In the genomic region with DNA sequence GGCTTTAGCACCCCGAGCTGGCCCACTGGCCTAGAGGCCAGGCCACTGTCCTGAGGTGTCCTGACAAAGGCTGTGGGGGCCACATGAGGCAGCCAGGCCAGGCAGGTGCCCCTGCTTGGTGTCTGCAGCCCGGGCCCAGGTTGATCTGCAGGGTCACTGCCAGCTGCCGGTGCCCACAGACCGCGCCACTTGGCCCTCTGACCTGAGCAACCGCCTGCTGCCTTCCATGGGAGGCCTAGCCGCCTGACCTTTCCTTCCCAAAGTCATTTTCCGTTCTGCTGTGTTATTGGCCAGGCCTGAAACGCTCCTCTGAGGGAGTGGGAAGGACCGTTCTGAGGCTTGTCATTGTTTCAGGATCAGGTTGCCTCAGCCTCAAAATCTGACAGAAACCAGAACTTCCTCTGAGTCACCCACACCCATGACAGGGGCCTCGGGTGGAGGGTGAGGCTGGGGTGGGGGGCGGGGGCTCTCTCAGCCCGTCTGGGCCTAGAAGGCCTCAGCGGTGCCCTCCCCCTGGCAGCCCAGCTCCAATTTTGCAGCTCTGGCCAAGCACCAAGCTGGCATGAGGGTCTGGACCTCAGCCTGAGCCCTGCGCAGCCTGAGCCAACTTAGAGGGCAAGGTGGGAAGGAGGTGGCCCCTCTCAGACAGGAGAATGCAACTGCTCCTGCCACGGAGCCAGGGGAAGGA, we compare ENCODE assay signal across 8 cellular contexts.
DNase-seq lines count a peak whose midpoint lies in the region; ATAC-seq and TF ChIP-seq lines count a peak whose summit lies in the region.

No MANE protein-coding gene starts in this region.

- peaks cover 32% of the 10 kb centered on the region for H3K4me1 Mint-ChIP-seq in activated B cell treated with CpG ODN at 0.5 μM for 24 hours

- H3K27ac Mint-ChIP-seq in activated B cell treated with CpG ODN at 0.5 μM for 24 hours = peak overlapping the region; percentile 74

- no peak overlapping the region for H3K4me3 ChIP-seq in choroid plexus epithelial cell (ENCODE audit: low read depth, low read length)

- no peaks in the 10 kb centered on the region for H3K9me3 Mint-ChIP-seq in activated B cell treated with CpG ODN at 0.5 μM for 24 hours

- DNase-seq in activated B cell treated with CpG ODN at 0.5 μM for 24 hours (peak; percentile 19), choroid plexus epithelial cell (ENCODE audit: low read depth) (peak; percentile 83), midbrain (lab: John Stamatoyannopoulos, UW) (peak; percentile 9), cerebellar cortex (ENCODE audit: low spot score) (no peak), DMS153 (lab: John Stamatoyannopoulos, UW) (no peak)
- peak in 5 of 6 experiments; percentile 13 to 49 (median 28) for DNase-seq in stimulated activated naive CD4-positive, alpha-beta T cell (lab: John Stamatoyannopoulos, UW)

- POLR2A ChIA-PET in activated B cell treated with CpG ODN at 0.5 μM for 24 hours (lab: Charles Lee) = no interaction called here

- H3K27me3 Mint-ChIP-seq in activated B cell treated with CpG ODN at 0.5 μM for 24 hours = no peaks in the 10 kb centered on the region

- CTCF ChIA-PET in activated B cell treated with CpG ODN at 0.5 μM for 24 hours (lab: Charles Lee) = no interaction called here

- no peaks in the 10 kb centered on the region for H3K36me3 Mint-ChIP-seq in activated B cell treated with CpG ODN at 0.5 μM for 24 hours (ENCODE audit: low read depth)

- TF ChIP-seq CTCF in activated B cell treated with CpG ODN at 0.5 μM for 24 hours (IDR thresholded peaks at IDR 0.05) (no peak), choroid plexus epithelial cell (conservative IDR thresholded peaks at IDR 0.05; ENCODE audit: low read depth, low read length) (no peak)

- H3K4me3 Mint-ChIP-seq in activated B cell treated with CpG ODN at 0.5 μM for 24 hours = no peak overlapping the region

- ATAC-seq in GM18858 (IDR thresholded peaks at IDR 0.05; ENCODE audit: unreplicated experiment) = peak; percentile 81
- peak; percentile 64 for ATAC-seq in HG03139 (IDR thresholded peaks at IDR 0.05; ENCODE audit: unreplicated experiment)
- peak; percentile 78 for ATAC-seq in activated B cell treated with CpG ODN at 0.5 μM for 24 hours (ENCODE audit: low read depth)

- intact Hi-C loops in activated B cell treated with CpG ODN at 0.5 μM for 24 hours (cut with micrococcal nuclease) = no loop called here

Comparison
In these comparisons a context has a peak if more than half of its experiments do, and no peak if none do; other contexts are left out.
1. DNase-seq: peak in activated B cell treated with CpG ODN at 0.5 μM for 24 hours (single experiment), choroid plexus epithelial cell (single experiment), midbrain (single experiment) and stimulated activated naive CD4-positive, alpha-beta T cell (5 of 6); none in cerebellar cortex (single experiment) and DMS153 (single experiment).
2. Peak in every context shown above with its lines, with median percentiles within 50 percentile points of each other: ATAC-seq.